12 cellular contexts compared by ENCODE assay signal in genomic region chr3:194575484-194576210, GRCh38. TPM values are rescaled to one million over a fixed set of nuclear protein-coding genes. Genes with fewer than 3 reads are reported as not detected.
DNase-seq lines count a peak whose midpoint lies in the region; ATAC-seq and TF ChIP-seq lines count a peak whose summit lies in the region.
"Had no signal": no experiment of that assay in that cellular context is flagged by ENCODE, and none has a peak within 500 bp of the region (broad histone marks: within the 10 kb centered on the region; RNA-seq: fewer than 3 reads in every experiment).

No MANE protein-coding gene starts in this region.

- peaks cover 40% of the 10 kb centered on the region for H3F3A ChIP-seq in SK-N-SH (replicated peaks; ENCODE audit: insufficient read depth)

- POLR2A ChIA-PET in SK-N-SH (lab: Yijun Ruan, JAX), result no interaction called here

- no peaks in the 10 kb centered on the region for H3K27me3 ChIP-seq in SK-N-SH (ENCODE audit: insufficient read depth)
- H3K27me3 ChIP-seq: tibial nerve had no signal

- ATAC-seq in sciatic nerve, result peak; percentile 44
- no peak for ATAC-seq in T-helper 17 cell

- CTCF ChIA-PET in SK-N-SH (lab: Yijun Ruan, JAX), result interaction anchor here (0.6 to 5.3 kb wide), 6 partner anchors 13 to 243 kb away, joined by 3 to 25 read pairs (median 3); no protein-coding TSS in a partner anchor

- H3K9ac ChIP-seq in SK-N-SH, result no peak overlapping the region

- no peaks in the 10 kb centered on the region for H4K20me1 ChIP-seq in SK-N-SH (ENCODE audit: insufficient read depth)

- H3K9me3 ChIP-seq in SK-N-SH (no peaks in the 10 kb centered on the region), T-helper 17 cell (ENCODE audit: control insufficient read depth, low read length, poor library complexity, severe bottlenecking) (no peaks in the 10 kb centered on the region)
- H3K9me3 ChIP-seq: tibial nerve had no signal

- no peak for TF ChIP-seq RAD21 in SK-N-SH (IDR thresholded peaks at IDR 0.05; ENCODE audit: low read length)

- H3K36me3 Mint-ChIP-seq in T-helper 17 cell (ENCODE audit: low read depth), result no peaks in the 10 kb centered on the region

- no peak overlapping the region for H3K4me3 Mint-ChIP-seq in T-helper 17 cell
- H3K4me3 Mint-ChIP-seq: central memory CD8-positive, alpha-beta T cell had no signal

- peaks cover 8% of the 10 kb centered on the region for H3K4me1 Mint-ChIP-seq in T-helper 17 cell

- H3K27ac ChIP-seq in SK-N-SH (ENCODE audit: low read depth in 2 of 2, low read length in 1 of 2), result peak overlapping the region in 1 of 2 experiments; percentile 93; a peak in 2 of 4 replicates

- peak; percentile 9; the same call in 1 of the 2 replicates for TF ChIP-seq CTCF in SK-N-SH (IDR thresholded peaks at IDR 0.05)

- H3K4me1 ChIP-seq in SK-N-SH (ENCODE audit: control insufficient read depth in 1 of 2, insufficient read depth in 2 of 2, low read depth in 1 of 2, low read length in 1 of 2), result peaks cover 2 to 50% of the 10 kb centered on the region in 2 experiments; a peak in 3 of 4 replicates

- peak overlapping the region; percentile 64; the same call in 1 of the 2 replicates for H3K4me2 ChIP-seq in SK-N-SH

- no peaks in the 10 kb centered on the region for H3K36me3 ChIP-seq in SK-N-SH (replicated peaks in 1 of 2; ENCODE audit: control insufficient read depth in 1 of 2, insufficient read depth in 2 of 2, low read length in 1 of 2)
- H3K36me3 ChIP-seq: tibial nerve had no signal

- H3K4me3 ChIP-seq in SK-N-SH (ENCODE audit: low read depth in 2 of 2, low read length in 1 of 2), result no peak overlapping the region
- H3K4me3 ChIP-seq: tibial nerve had no signal

- WGBS in SK-N-SH (ENCODE audit: low lambda C conversion rate), result 90% methylated on average over 9 of the region's 9 CpGs

- no peaks in the 10 kb centered on the region for H3K79me2 ChIP-seq in SK-N-SH (ENCODE audit: insufficient read depth)

- TF ChIP-seq EP300 in SK-N-SH (IDR thresholded peaks at IDR 0.05; ENCODE audit: borderline replicate concordance in 1 of 2, low read depth in 1 of 2, low read length in 1 of 2), result no peak; a peak in 1 of 4 replicates

- H3K27me3 Mint-ChIP-seq in T-helper 17 cell, result peaks cover 25% of the 10 kb centered on the region

- H3K27ac Mint-ChIP-seq in T-helper 17 cell, result no peak overlapping the region

- DNase-seq in GOT3 (lab: John Stamatoyannopoulos, UW) (peak; percentile 29), SK-N-SH (no peak), fibroblast of the conjunctiva (ENCODE audit: low read depth) (peak; percentile 72), sciatic nerve (ENCODE audit: low spot score) (no peak), SHP77 (lab: John Stamatoyannopoulos, UW) (no peak), DMS 273 treated with DMSO at 0.1 percent for 48 hours (lab: John Stamatoyannopoulos, UW) (no peak), T-helper 17 cell (no peak)
- DNase-seq in NK-92 treated with Interleukin-12 subunit alpha and Interleukin-12 subunit beta, amount 100 ng/mL, for 24 hours (lab: John Stamatoyannopoulos, UW), result no peak
- DNase-seq: activated CD4-positive, alpha-beta T cell treated with anti-CD3 and anti-CD28 coated beads for 48 hours; NCI-H69 had no signal

- H3K9me2 ChIP-seq in SK-N-SH, result no peaks in the 10 kb centered on the region

- intact Hi-C loops in sciatic nerve (cut with DNase I), result no loop called here

- no peak overlapping the region for H2AFZ ChIP-seq in SK-N-SH (ENCODE audit: low read depth)

TF ChIP-seq in SK-N-SH, 30 proteins besides CTCF, POLR2A, EP300 and RAD21:
- TF ChIP-seq, protein P1, sequence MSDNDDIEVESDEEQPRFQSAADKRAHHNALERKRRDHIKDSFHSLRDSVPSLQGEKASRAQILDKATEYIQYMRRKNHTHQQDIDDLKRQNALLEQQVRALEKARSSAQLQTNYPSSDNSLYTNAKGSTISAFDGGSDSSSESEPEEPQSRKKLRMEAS (IDR thresholded peaks at IDR 0.05; ENCODE audit: low read depth), result no peak
- TF ChIP-seq SMC3 (IDR thresholded peaks at IDR 0.05; ENCODE audit: low read depth, low read length) (no peak), MEF2A (IDR thresholded peaks at IDR 0.05; ENCODE audit: borderline replicate concordance, low read depth) (no peak), NRF1 (IDR thresholded peaks at IDR 0.05; ENCODE audit: low read depth, low read length) (no peak), ELF1 (IDR thresholded peaks at IDR 0.05) (no peak), TCF12 (IDR thresholded peaks at IDR 0.05) (no peak; the same call in 1 of the 2 replicates), RXRA (IDR thresholded peaks at IDR 0.05; ENCODE audit: borderline replicate concordance, low read depth) (no peak; the same call in 1 of the 2 replicates)

RNA-seq across cellular contexts. Expression of gene TMEM44, which starts 57.6 kb away (rescaled TPM):
- 22.6 and 26.1 TPM in 2 replicates for polyA plus RNA-seq in SK-N-SH (2012; rRNA removed)
- polyA plus RNA-seq in SK-N-SH (2012; cell fraction: cytosol; rRNA removed), result 10.9 and 14.7 TPM in 2 replicates
- 98.9 and 101 TPM in 2 replicates for polyA plus RNA-seq in SK-N-SH (2012; cell fraction: nucleus; rRNA removed)
- total RNA-seq in sciatic nerve (29.9 TPM), T-helper 17 cell (under 1 TPM; 0.87 to 0.94 TPM)

Comparison
In these comparisons a context has a peak if more than half of its experiments do, and no peak if none do; other contexts are left out.
1. DNase-seq: peak in GOT3 (single experiment) and fibroblast of the conjunctiva (single experiment); none in SK-N-SH (single experiment), sciatic nerve (single experiment), SHP77 (0 of 2), DMS 273 treated with DMSO at 0.1 percent for 48 hours (single experiment), T-helper 17 cell (0 of 3) and NK-92 treated with Interleukin-12 subunit alpha and Interleukin-12 subunit beta, amount 100 ng/mL, for 24 hours (single experiment).
2. RNA of gene TMEM44, which starts 57.6 kb away (total RNA-seq): 29.9 TPM in sciatic nerve (single experiment); 0.87 to 0.94 TPM in T-helper 17 cell; every median in the first group is over 10 times any median in the second.